In genomic region chr2:85706604-85707296, GRCh38 we compare ENCODE assay signal across 11 cellular contexts. TPM values are rescaled to one million over a fixed set of nuclear protein-coding genes. Genes with fewer than 3 reads are reported as not detected.
DNase-seq lines count a peak whose midpoint lies in the region; ATAC-seq and TF ChIP-seq lines count a peak whose summit lies in the region.
"Had no signal": no experiment of that assay in that cellular context is flagged by ENCODE, and none has a peak within 500 bp of the region (broad histone marks: within the 10 kb centered on the region; RNA-seq: fewer than 3 reads in every experiment).

No MANE protein-coding gene starts in this region.

- H3K4me3 ChIP-seq in left lung = no peak overlapping the region
- H3K4me3 ChIP-seq in transverse colon = no peak overlapping the region

- POLR2A ChIA-PET in activated CD4-positive, alpha-beta memory T cell treated with anti-CD3 and anti-CD28 coated beads, Interleukin-2, amount 10 ng/mL, durations not matched to agents 7 days and 5 days (lab: Charles Lee) = interaction anchor here (0.8 to 8.3 kb wide), 7 partner anchors 9 to 70 kb away, joined by 3 to 99 read pairs (median 4); no protein-coding TSS in a partner anchor
- POLR2A ChIA-PET in activated CD4-positive, alpha-beta memory T cell treated with anti-CD3 and anti-CD28 coated beads for 36 hours (lab: Charles Lee) = interaction anchor here (0.6 kb wide), 1 partner anchor 293 kb away, joined by 3 read pairs; no protein-coding TSS in a partner anchor
- POLR2A ChIA-PET in activated CD8-positive, alpha-beta T cell treated with anti-CD3 and anti-CD28 coated beads, Interleukin-2, amount 10 ng/mL, durations not matched to agents 7 days and 5 days (lab: Charles Lee) = interaction anchor here (1.7 kb wide), 1 partner anchor 27 kb away, joined by 4 read pairs; no protein-coding TSS in a partner anchor
- POLR2A ChIA-PET in CD4-positive, alpha-beta T cell (lab: Charles Lee) = interaction anchor here (0.9 kb wide), 1 partner anchor 18 kb away, joined by 3 read pairs; no protein-coding TSS in a partner anchor

- no peak for TF ChIP-seq POLR2A in transverse colon (IDR thresholded peaks at IDR 0.05)

- H3K27me3 ChIP-seq in left lung (no peaks in the 10 kb centered on the region), transverse colon (no peaks in the 10 kb centered on the region)
- no peaks in the 10 kb centered on the region for H3K27me3 ChIP-seq in CD4-positive, alpha-beta T cell (ENCODE audit: control insufficient read depth, insufficient read depth, low read length)

- 81% methylated on average over 10 of the region's 10 CpGs; no CpG with 5 or more reads in 1 of the 2 donors for WGBS in transverse colon (ENCODE audit: low coverage in 1 of 2), 2 donors

- H3K36me3 ChIP-seq in left lung (no peaks in the 10 kb centered on the region), transverse colon (no peaks in the 10 kb centered on the region)

- in situ Hi-C loops in transverse colon (cut with MboI; ENCODE audit: low pct_ligation_motif_present in 1 of 4, low pct_unique_long_range_greater_than_20kb in 1 of 4, low sequenced_read_pairs in 3 of 4) = no loop called here

- no peak for DNase-seq in activated CD4-positive, alpha-beta memory T cell treated with anti-CD3 and anti-CD28 coated beads, Interleukin-2, amount 10 ng/mL, durations not matched to agents 7 days and 5 days
- DNase-seq in activated CD4-positive, alpha-beta memory T cell treated with anti-CD3 and anti-CD28 coated beads for 36 hours = no peak
- DNase-seq in activated CD8-positive, alpha-beta T cell treated with anti-CD3 and anti-CD28 coated beads, Interleukin-2, amount 10 ng/mL, durations not matched to agents 7 days and 5 days = no peak
- DNase-seq in left lung (peak; percentile 75 to 86), transverse colon (peak; percentile 32)
- DNase-seq in CD4-positive, alpha-beta T cell = no peak
- DNase-seq: GOT3 had no signal

- no peak for TF ChIP-seq EP300 in transverse colon (IDR thresholded peaks at IDR 0.05; ENCODE audit: low read depth)

- no peaks in the 10 kb centered on the region for H3K9me3 Mint-ChIP-seq in activated CD4-positive, alpha-beta memory T cell treated with anti-CD3 and anti-CD28 coated beads, Interleukin-2, amount 10 ng/mL, durations not matched to agents 7 days and 5 days
- no peaks in the 10 kb centered on the region for H3K9me3 Mint-ChIP-seq in activated CD4-positive, alpha-beta memory T cell treated with anti-CD3 and anti-CD28 coated beads for 36 hours
- H3K9me3 Mint-ChIP-seq in activated CD8-positive, alpha-beta T cell treated with anti-CD3 and anti-CD28 coated beads, Interleukin-2, amount 10 ng/mL, durations not matched to agents 7 days and 5 days (ENCODE audit: insufficient read depth) = no peaks in the 10 kb centered on the region
- no peaks in the 10 kb centered on the region for H3K9me3 Mint-ChIP-seq in CD4-positive, alpha-beta T cell

- peak overlapping the region; percentile 86 for H3K27ac Mint-ChIP-seq in activated CD4-positive, alpha-beta memory T cell treated with anti-CD3 and anti-CD28 coated beads, Interleukin-2, amount 10 ng/mL, durations not matched to agents 7 days and 5 days
- H3K27ac Mint-ChIP-seq in activated CD4-positive, alpha-beta memory T cell treated with anti-CD3 and anti-CD28 coated beads for 36 hours = no peak overlapping the region
- H3K27ac Mint-ChIP-seq in activated CD8-positive, alpha-beta T cell treated with anti-CD3 and anti-CD28 coated beads, Interleukin-2, amount 10 ng/mL, durations not matched to agents 7 days and 5 days = no peak overlapping the region
- no peak overlapping the region for H3K27ac Mint-ChIP-seq in CD4-positive, alpha-beta T cell

- H3K4me1 ChIP-seq in left lung (peaks cover 79 to 100% of the 10 kb centered on the region in 2 donors), transverse colon (peaks cover 0 to 47% (median 6%) of the 10 kb centered on the region in 4 donors)

- TF ChIP-seq CTCF in left lung (IDR thresholded peaks at IDR 0.05) (no peak), transverse colon (IDR thresholded peaks at IDR 0.05) (no peak)
- TF ChIP-seq CTCF in CD4-positive, alpha-beta T cell (IDR thresholded peaks at IDR 0.05) = no peak

- H3K27ac ChIP-seq in left lung = peak overlapping the region; percentile 94 to 95
- H3K27ac ChIP-seq in transverse colon = peak overlapping the region; percentile 39 to 71 (median 50)
- H3K27ac ChIP-seq in CD4-positive, alpha-beta T cell (ENCODE audit: low read depth, low read length) = no peak overlapping the region

- peaks cover 14% of the 10 kb centered on the region for H3K36me3 Mint-ChIP-seq in activated CD4-positive, alpha-beta memory T cell treated with anti-CD3 and anti-CD28 coated beads, Interleukin-2, amount 10 ng/mL, durations not matched to agents 7 days and 5 days (ENCODE audit: low read depth)
- no peaks in the 10 kb centered on the region for H3K36me3 Mint-ChIP-seq in activated CD4-positive, alpha-beta memory T cell treated with anti-CD3 and anti-CD28 coated beads for 36 hours
- no peaks in the 10 kb centered on the region for H3K36me3 Mint-ChIP-seq in activated CD8-positive, alpha-beta T cell treated with anti-CD3 and anti-CD28 coated beads, Interleukin-2, amount 10 ng/mL, durations not matched to agents 7 days and 5 days (ENCODE audit: low read depth)
- H3K36me3 Mint-ChIP-seq in CD4-positive, alpha-beta T cell (ENCODE audit: low read depth) = no peaks in the 10 kb centered on the region

- CTCF ChIA-PET in activated CD4-positive, alpha-beta memory T cell treated with anti-CD3 and anti-CD28 coated beads, Interleukin-2, amount 10 ng/mL, durations not matched to agents 7 days and 5 days (lab: Charles Lee) = interaction anchor here (0.6 to 8.9 kb wide), 15 partner anchors 9 to 70 kb away, joined by 3 to 135 read pairs (median 7); partner anchors contain the start of gene GNLY
- CTCF ChIA-PET in activated CD4-positive, alpha-beta memory T cell treated with anti-CD3 and anti-CD28 coated beads for 36 hours (lab: Charles Lee) = interaction anchor here (0.9 to 7.8 kb wide), 20 partner anchors 10 to 316 kb away, joined by 3 to 96 read pairs (median 8); partner anchors contain the start of gene GNLY
- CTCF ChIA-PET in activated CD8-positive, alpha-beta T cell treated with anti-CD3 and anti-CD28 coated beads, Interleukin-2, amount 10 ng/mL, durations not matched to agents 7 days and 5 days (lab: Charles Lee) = interaction anchor here (1.0 to 8.1 kb wide), 21 partner anchors 11 to 330 kb away, joined by 3 to 161 read pairs (median 5); partner anchors contain the start of genes GGCX and GNLY
- CTCF ChIA-PET in CD4-positive, alpha-beta T cell (lab: Charles Lee) = interaction anchor here (0.7 to 1.9 kb wide), 9 partner anchors 11 to 370 kb away, joined by 3 to 9 read pairs (median 4); no protein-coding TSS in a partner anchor

- intact Hi-C loops in activated CD4-positive, alpha-beta memory T cell treated with anti-CD3 and anti-CD28 coated beads for 36 hours (cut with micrococcal nuclease) = loop anchor here (1.0 to 2.0 kb wide), 4 partner anchors 14 to 286 kb away; no protein-coding TSS in a partner anchor
- intact Hi-C loops in left lung (cut with DNase I) (no loop called here), transverse colon (cut with DNase I; ENCODE audit: low total_unique reads) (no loop called here)
- intact Hi-C loops in CD4-positive, alpha-beta T cell (cut with DNase I, micrococcal nuclease) = loop anchor here (1.0 to 10.0 kb wide), 6 partner anchors 27 to 316 kb away; no protein-coding TSS in a partner anchor

- H3K27me3 Mint-ChIP-seq in activated CD4-positive, alpha-beta memory T cell treated with anti-CD3 and anti-CD28 coated beads, Interleukin-2, amount 10 ng/mL, durations not matched to agents 7 days and 5 days = peaks cover 5% of the 10 kb centered on the region
- peaks cover 4% of the 10 kb centered on the region for H3K27me3 Mint-ChIP-seq in activated CD4-positive, alpha-beta memory T cell treated with anti-CD3 and anti-CD28 coated beads for 36 hours
- peaks cover 12% of the 10 kb centered on the region for H3K27me3 Mint-ChIP-seq in activated CD8-positive, alpha-beta T cell treated with anti-CD3 and anti-CD28 coated beads, Interleukin-2, amount 10 ng/mL, durations not matched to agents 7 days and 5 days (ENCODE audit: low read depth)
- peaks cover 13% of the 10 kb centered on the region for H3K27me3 Mint-ChIP-seq in CD4-positive, alpha-beta T cell

- H3K4me3 Mint-ChIP-seq in activated CD4-positive, alpha-beta memory T cell treated with anti-CD3 and anti-CD28 coated beads, Interleukin-2, amount 10 ng/mL, durations not matched to agents 7 days and 5 days = no peak overlapping the region
- no peak overlapping the region for H3K4me3 Mint-ChIP-seq in activated CD4-positive, alpha-beta memory T cell treated with anti-CD3 and anti-CD28 coated beads for 36 hours
- H3K4me3 Mint-ChIP-seq in activated CD8-positive, alpha-beta T cell treated with anti-CD3 and anti-CD28 coated beads, Interleukin-2, amount 10 ng/mL, durations not matched to agents 7 days and 5 days = no peak overlapping the region
- H3K4me3 Mint-ChIP-seq in CD4-positive, alpha-beta T cell = no peak overlapping the region

- peaks cover 86% of the 10 kb centered on the region for H3K4me1 Mint-ChIP-seq in activated CD4-positive, alpha-beta memory T cell treated with anti-CD3 and anti-CD28 coated beads, Interleukin-2, amount 10 ng/mL, durations not matched to agents 7 days and 5 days
- H3K4me1 Mint-ChIP-seq in activated CD4-positive, alpha-beta memory T cell treated with anti-CD3 and anti-CD28 coated beads for 36 hours (ENCODE audit: low read depth) = peaks cover 32% of the 10 kb centered on the region
- peaks cover 65% of the 10 kb centered on the region for H3K4me1 Mint-ChIP-seq in activated CD8-positive, alpha-beta T cell treated with anti-CD3 and anti-CD28 coated beads, Interleukin-2, amount 10 ng/mL, durations not matched to agents 7 days and 5 days (ENCODE audit: low read depth)
- peaks cover 13% of the 10 kb centered on the region for H3K4me1 Mint-ChIP-seq in CD4-positive, alpha-beta T cell (ENCODE audit: low read depth)

- H3K9me3 ChIP-seq in left lung = no peaks in the 10 kb centered on the region
- no peaks in the 10 kb centered on the region for H3K9me3 ChIP-seq in transverse colon
- H3K9me3 ChIP-seq in CD4-positive, alpha-beta T cell (ENCODE audit: control insufficient read depth, low read length) = no peaks in the 10 kb centered on the region

- peak; percentile 6 for ATAC-seq in activated CD8-positive, alpha-beta T cell treated with anti-CD3 and anti-CD28 coated beads, Interleukin-2, amount 10 ng/mL, durations not matched to agents 7 days and 5 days
- ATAC-seq in left lung (no peak), HG03439 (IDR thresholded peaks at IDR 0.05; ENCODE audit: unreplicated experiment) (no peak), GM21717 (IDR thresholded peaks at IDR 0.05; ENCODE audit: unreplicated experiment) (no peak)
- ATAC-seq in CD4-positive, alpha-beta T cell (ENCODE audit: poor library complexity) = no peak

RNA-seq across cellular contexts. Expression of gene GNLY, which starts 12.6 kb away (rescaled TPM):
- total RNA-seq in activated CD4-positive, alpha-beta memory T cell treated with anti-CD3 and anti-CD28 coated beads, Interleukin-2, amount 10 ng/mL, durations not matched to agents 7 days and 5 days = 100 to 1,000 TPM; 569 to 599 TPM
- total RNA-seq in activated CD4-positive, alpha-beta memory T cell treated with anti-CD3 and anti-CD28 coated beads for 36 hours = 10 to 100 TPM; 21.5 to 22.8 TPM
- total RNA-seq in activated CD8-positive, alpha-beta T cell treated with anti-CD3 and anti-CD28 coated beads, Interleukin-2, amount 10 ng/mL, durations not matched to agents 7 days and 5 days = 100 to 1,000 TPM; 136 to 143 TPM
- total RNA-seq in left lung = 10 to 100 TPM in 1 of 2 donors, 1 to 10 TPM in 1; 9.2 to 10.5 TPM
- total RNA-seq in transverse colon = 10 to 100 TPM in 1 of 4 donors, 1 to 10 TPM in 1, not detected in 2; 5.2 to 11.7 TPM
- 10 to 100 TPM; 45.1 TPM for total RNA-seq in CD4-positive, alpha-beta T cell
- total RNA-seq: bronchial epithelial cell, glomerular endothelial cell had no signal

RNA-seq across cellular contexts. Expression of gene SFTPB, which starts 38.8 kb away (rescaled TPM):
- total RNA-seq in activated CD4-positive, alpha-beta memory T cell treated with anti-CD3 and anti-CD28 coated beads, Interleukin-2, amount 10 ng/mL, durations not matched to agents 7 days and 5 days = not detected
- not detected for total RNA-seq in activated CD4-positive, alpha-beta memory T cell treated with anti-CD3 and anti-CD28 coated beads for 36 hours
- not detected for total RNA-seq in activated CD8-positive, alpha-beta T cell treated with anti-CD3 and anti-CD28 coated beads, Interleukin-2, amount 10 ng/mL, durations not matched to agents 7 days and 5 days
- total RNA-seq in left lung (over 10,000 TPM; 11,570 to 18,328 TPM), transverse colon (not detected)
- not detected for total RNA-seq in CD4-positive, alpha-beta T cell
- total RNA-seq: bronchial epithelial cell, glomerular endothelial cell had no signal

RNA-seq across cellular contexts. Expression of gene ATOH8, which starts 47.0 kb away (rescaled TPM):
- total RNA-seq in activated CD4-positive, alpha-beta memory T cell treated with anti-CD3 and anti-CD28 coated beads, Interleukin-2, amount 10 ng/mL, durations not matched to agents 7 days and 5 days = under 1 TPM; 0.55 to 0.78 TPM
- total RNA-seq in activated CD4-positive, alpha-beta memory T cell treated with anti-CD3 and anti-CD28 coated beads for 36 hours = not detected
- under 1 TPM; 0.11 to 0.13 TPM for total RNA-seq in activated CD8-positive, alpha-beta T cell treated with anti-CD3 and anti-CD28 coated beads, Interleukin-2, amount 10 ng/mL, durations not matched to agents 7 days and 5 days
- total RNA-seq in left lung (10 to 100 TPM; 24.7 to 27.1 TPM), transverse colon (10 to 100 TPM in 3 of 4 donors, 1 to 10 TPM in 1; 7.4 to 32.6 (median 14.4) TPM)
- total RNA-seq in CD4-positive, alpha-beta T cell = not detected

Comparison
In these comparisons a context has a peak if more than half of its experiments do, and no peak if none do; other contexts are left out.
1. DNase-seq: peak in left lung (2 of 2) and transverse colon (single experiment); none in activated CD4-positive, alpha-beta memory T cell treated with anti-CD3 and anti-CD28 coated beads, Interleukin-2, amount 10 ng/mL, durations not matched to agents 7 days and 5 days (single experiment), activated CD4-positive, alpha-beta memory T cell treated with anti-CD3 and anti-CD28 coated beads for 36 hours (single experiment), activated CD8-positive, alpha-beta T cell treated with anti-CD3 and anti-CD28 coated beads, Interleukin-2, amount 10 ng/mL, durations not matched to agents 7 days and 5 days (single experiment) and CD4-positive, alpha-beta T cell (0 of 10).
2. RNA of gene SFTPB, which starts 38.8 kb away (total RNA-seq): 11,570 to 18,328 TPM in left lung; not detected in activated CD4-positive, alpha-beta memory T cell treated with anti-CD3 and anti-CD28 coated beads, Interleukin-2, amount 10 ng/mL, durations not matched to agents 7 days and 5 days, not detected in activated CD4-positive, alpha-beta memory T cell treated with anti-CD3 and anti-CD28 coated beads for 36 hours, not detected in activated CD8-positive, alpha-beta T cell treated with anti-CD3 and anti-CD28 coated beads, Interleukin-2, amount 10 ng/mL, durations not matched to agents 7 days and 5 days, not detected in transverse colon and not detected in CD4-positive, alpha-beta T cell; every median in the first group is over 1,000 times any median in the second.
3. RNA of gene ATOH8, which starts 47.0 kb away (total RNA-seq): 24.7 to 27.1 TPM in left lung and 7.4 to 32.6 TPM in transverse colon; 0.55 to 0.78 TPM in activated CD4-positive, alpha-beta memory T cell treated with anti-CD3 and anti-CD28 coated beads, Interleukin-2, amount 10 ng/mL, durations not matched to agents 7 days and 5 days, 0.11 to 0.13 TPM in activated CD8-positive, alpha-beta T cell treated with anti-CD3 and anti-CD28 coated beads, Interleukin-2, amount 10 ng/mL, durations not matched to agents 7 days and 5 days, not detected in activated CD4-positive, alpha-beta memory T cell treated with anti-CD3 and anti-CD28 coated beads for 36 hours and not detected in CD4-positive, alpha-beta T cell; every median in the first group is over 4 times any median in the second.
4. intact Hi-C loops: an anchor here in activated CD4-positive, alpha-beta memory T cell treated with anti-CD3 and anti-CD28 coated beads for 36 hours (1.0 to 2.0 kb wide) and CD4-positive, alpha-beta T cell (1.0 to 10.0 kb wide); none called in left lung and transverse colon.